In genomic region chr1:110962892-110963665, GRCh38 we compare ENCODE assay signal across 8 cellular contexts.
DNase-seq lines count a peak whose midpoint lies in the region; ATAC-seq and TF ChIP-seq lines count a peak whose summit lies in the region.

No MANE protein-coding gene starts in this region.

- TF ChIP-seq CTCF in GM13977 (IDR thresholded peaks at IDR 0.05; ENCODE audit: extremely low read depth, insufficient read depth, missing control alignments) (no peak), cardiac fibroblast (IDR thresholded peaks at IDR 0.05; ENCODE audit: low read depth, low read length) (peak; percentile 12)

- peak; percentile 30 for DNase-seq in GM13977 (ENCODE audit: low spot score)
- DNase-seq in NCI-H2171 (lab: John Stamatoyannopoulos, UW), result peak; percentile 65
- DNase-seq in activated CD4-positive, CD25-positive, alpha-beta regulatory T cell (lab: John Stamatoyannopoulos, UW), result peak; percentile 21 to 45 (median 30)
- peak; percentile 86 to 90 for DNase-seq in cardiac fibroblast (ENCODE audit: low read depth in 2 of 2)
- peak; percentile 89 for DNase-seq in iris pigment epithelial cell (ENCODE audit: low read depth)
- peak; percentile 24 to 26 for DNase-seq in stimulated activated CD4-positive, alpha-beta T cell treated with anti-CD3 and anti-CD28 coated beads, Interleukin-12 subunit alpha, Interleukin-12 subunit beta, amount 100 ng/mL, for 24 hours (ENCODE audit: low read depth in 2 of 2)
- no peak for DNase-seq in RKO (ENCODE audit: low spot score)

- H3K4me3 ChIP-seq in cardiac fibroblast (replicated peaks in 1 of 2; ENCODE audit: low read depth in 2 of 2, low read length in 2 of 2), result peak overlapping the region; percentile 78 to 84

- peak; percentile 27 for ATAC-seq in HG02981 (IDR thresholded peaks at IDR 0.05; ENCODE audit: unreplicated experiment)

- in situ Hi-C loops in GM13977 (cut with MboI; ENCODE audit: low pct_unique_long_range_greater_than_20kb, low sequenced_read_pairs, unreplicated experiment), result no loop called here
